ENCODE assay signal across 16 cellular contexts in the genomic region with DNA sequence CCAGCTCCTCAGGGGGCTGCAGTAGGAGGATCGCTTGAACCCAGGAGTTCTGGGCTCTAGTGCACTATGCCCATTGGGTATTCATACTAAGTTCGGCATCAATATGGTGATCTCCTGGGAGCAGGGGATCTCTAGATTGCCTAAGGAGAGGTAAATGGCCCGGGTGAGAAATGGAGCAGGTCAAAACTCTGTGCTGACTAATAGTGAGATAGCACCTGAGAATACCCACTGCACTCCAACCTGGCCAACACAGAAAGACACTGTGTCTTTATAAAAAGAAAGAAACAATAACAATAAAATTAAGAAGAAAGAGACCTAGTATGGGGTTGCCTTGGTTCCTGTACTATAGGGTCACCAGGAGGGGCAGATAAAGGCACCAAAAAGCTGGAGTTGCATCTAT. TPM values are rescaled to one million over a fixed set of nuclear protein-coding genes. Genes with fewer than 3 reads are reported as not detected.
"Had no signal": no experiment of that assay in that cellular context is flagged by ENCODE, and none has a peak within 500 bp of the region (broad histone marks: within the 10 kb centered on the region; RNA-seq: fewer than 3 reads in every experiment).

No MANE protein-coding gene starts in this region.

- H3K79me2 ChIP-seq: parathyroid adenoma had no signal

- H3K36me3 ChIP-seq: cardiac muscle cell, neutrophil, upper lobe of right lung had no signal

- H3K36me3 Mint-ChIP-seq: naive B cell had no signal

- DNase-seq: activated B cell treated with CpG ODN at 0.5 μM for 24 hours; activated CD4-positive, alpha-beta T cell treated with anti-CD3 and anti-CD28 coated beads, Interleukin-2, amount 50 U/mL, for 1 hour; activated CD8-positive, alpha-beta memory T cell treated with anti-CD3 and anti-CD28 coated beads for 24 hours; activated naive CD4-positive, alpha-beta T cell; naive B cell; stimulated activated CD4-positive, alpha-beta T cell treated with anti-CD3 and anti-CD28 coated beads, Interleukin-15, amount 100 ng/mL, for 24 hours; stimulated activated CD4-positive, alpha-beta T cell treated with anti-CD3 and anti-CD28 coated beads, Interleukin-4, amount 100 ng/mL, for 1 hour; stimulated activated naive CD4-positive, alpha-beta T cell treated with Interleukin-2 at 50 U/mL for 16 hours; testis; upper lobe of right lung had no signal

- H3K27me3 ChIP-seq: testis, upper lobe of right lung had no signal

- H3K27me3 Mint-ChIP-seq: activated B cell treated with CpG ODN at 0.5 μM for 24 hours, naive B cell had no signal

- ATAC-seq: upper lobe of right lung had no signal

- H3K4me1 ChIP-seq: parathyroid adenoma, testis had no signal

- H3K9me3 ChIP-seq: neutrophil, testis, upper lobe of right lung had no signal

- H2AFZ ChIP-seq: parathyroid adenoma had no signal

- FAIRE-seq: TTC549 had no signal

- H3K27ac Mint-ChIP-seq: activated B cell treated with CpG ODN at 0.5 μM for 24 hours had no signal

- H3K4me3 ChIP-seq: cardiac muscle cell, lung, testis, upper lobe of right lung had no signal

- H3K9ac ChIP-seq: parathyroid adenoma had no signal

- H3K27ac ChIP-seq: cardiac muscle cell, neutrophil, parathyroid adenoma, testis, upper lobe of right lung had no signal

- H3K9me3 Mint-ChIP-seq: activated B cell treated with CpG ODN at 0.5 μM for 24 hours, naive B cell had no signal

- H3K4me3 Mint-ChIP-seq: activated B cell treated with CpG ODN at 0.5 μM for 24 hours, naive B cell had no signal

RNA-seq across cellular contexts. Expression of a gene that starts 28.8 kb away (rescaled TPM):
- total RNA-seq: cardiac muscle cell; T-helper 2 cell treated with Interferon-gamma antibody and Interleukin-4, amounts not matched to agents 100 ng/mL and 5 ng/mL, for 36 hours; testis had no signal
- polyA plus RNA-seq: cardiac muscle cell had no signal
